11 cellular contexts compared by ENCODE assay signal in genomic region chr2:206982360-206982759, GRCh38. TPM values are rescaled to one million over a fixed set of nuclear protein-coding genes. Genes with fewer than 3 reads are reported as not detected.
A peak's percentile ranks its signal among the peaks of the same experiment; 100 is the strongest.
DNase-seq lines count a peak whose midpoint lies in the region; ATAC-seq and TF ChIP-seq lines count a peak whose summit lies in the region.
"Had no signal": no experiment of that assay in that cellular context is flagged by ENCODE, and none has a peak within 500 bp of the region (broad histone marks: within the 10 kb centered on the region; RNA-seq: fewer than 3 reads in every experiment).

No MANE protein-coding gene starts in this region.

- H3K27me3 ChIP-seq in BE2C (no peaks in the 10 kb centered on the region), parathyroid adenoma (ENCODE audit: control insufficient read depth, insufficient read depth, low read length) (no peaks in the 10 kb centered on the region)

- H3K4me1 ChIP-seq in BE2C (peaks cover 22% of the 10 kb centered on the region), parathyroid adenoma (peaks cover 27% of the 10 kb centered on the region)

- no peaks in the 10 kb centered on the region for H3K9me3 ChIP-seq in BE2C
- no peaks in the 10 kb centered on the region for H3K9me3 ChIP-seq in parathyroid adenoma (ENCODE audit: control insufficient read depth, low read length)

- no peaks in the 10 kb centered on the region for H3K79me2 ChIP-seq in parathyroid adenoma

- H3K27ac ChIP-seq in parathyroid adenoma, result no peak overlapping the region

- H3K9ac ChIP-seq in parathyroid adenoma, result no peak overlapping the region

- H3K4me3 ChIP-seq in BE2C (ENCODE audit: low read depth, low read length) (peak overlapping the region; percentile 4; the same call in 1 of the 2 replicates), parathyroid adenoma (ENCODE audit: low read depth, low read length) (no peak overlapping the region)
- H3K4me3 ChIP-seq: lung had no signal

- TF ChIP-seq CTCF in BE2C (IDR thresholded peaks at IDR 0.05; ENCODE audit: low read depth, low read length) (no peak), parathyroid adenoma (IDR thresholded peaks at IDR 0.05) (no peak)

- ATAC-seq in GM19463 (IDR thresholded peaks at IDR 0.05; ENCODE audit: unreplicated experiment), result no peak

- DNase-seq in BE2C (no peak), SK-N-DZ (ENCODE audit: low spot score) (peak; percentile 48), globus pallidus (ENCODE audit: low spot score) (peak; percentile 52), DMS53 treated with DMSO at 0.1 percent for 48 hours (lab: John Stamatoyannopoulos, UW; ENCODE audit: unreplicated experiment) (no peak), dedifferentiated amniotic fluid mesenchymal stem cell (ENCODE audit: extremely low spot score) (no peak)
- DNase-seq in stimulated activated CD4-positive, alpha-beta T cell treated with anti-CD3 and anti-CD28 coated beads, Interleukin-15, amount 100 ng/mL, for 24 hours, result no peak

- H3K4me2 ChIP-seq in parathyroid adenoma (ENCODE audit: low read length), result no peak overlapping the region

- H3K36me3 ChIP-seq in BE2C, result no peaks in the 10 kb centered on the region
- H3K36me3 ChIP-seq in parathyroid adenoma (ENCODE audit: control insufficient read depth, insufficient read depth, low read length), result no peaks in the 10 kb centered on the region

- peak overlapping the region; percentile 51 for H2AFZ ChIP-seq in parathyroid adenoma

RNA-seq across cellular contexts. Expression of gene CPO, which starts 43.0 kb away (rescaled TPM):
- polyA plus RNA-seq in BE2C (2012; ENCODE audit: insufficient read depth, insufficient read length, low read depth), result 0.97 TPM
- polyA plus RNA-seq in SK-N-DZ (2014; cell fraction: cytosol; rRNA removed), result 0.20 TPM in 1 of 2 replicates, not detected in the other
- polyA plus RNA-seq in SK-N-DZ (2014; cell fraction: nucleus; rRNA removed), result not detected in 2 replicates
- polyA plus RNA-seq: CD8-positive, alpha-beta memory T cell; naive thymus-derived CD8-positive, alpha-beta T cell had no signal

Comparison
In these comparisons a context has a peak if more than half of its experiments do, and no peak if none do; other contexts are left out.
1. DNase-seq: peak in SK-N-DZ (single experiment) and globus pallidus (single experiment); none in BE2C (single experiment), stimulated activated CD4-positive, alpha-beta T cell treated with anti-CD3 and anti-CD28 coated beads, Interleukin-15, amount 100 ng/mL, for 24 hours (single experiment), DMS53 treated with DMSO at 0.1 percent for 48 hours (single experiment) and dedifferentiated amniotic fluid mesenchymal stem cell (single experiment).